ENCODE assay signal across 31 cellular contexts in genomic region chr12:130090564-130090963, GRCh38.
"Had no signal": no experiment of that assay in that cellular context is flagged by ENCODE, and none has a peak within 500 bp of the region (broad histone marks: within the 10 kb centered on the region; RNA-seq: fewer than 3 reads in every experiment).

No MANE protein-coding gene starts in this region.

- FAIRE-seq: colon had no signal

- H3K27me3 ChIP-seq: adrenal gland, body of pancreas had no signal

- ATAC-seq: activated CD4-positive, CD25-positive, alpha-beta regulatory T cell treated with anti-CD3 and anti-CD28 coated beads, Interleukin-2, amount 50 U/mL, for 24 hours; activated CD8-positive, alpha-beta T cell treated with anti-CD3 and anti-CD28 coated beads for 36 hours; activated naive CD8-positive, alpha-beta T cell treated with anti-CD3 and anti-CD28 coated beads, Interleukin-2, amount 50 U/mL, for 24 hours; body of pancreas; effector memory CD8-positive, alpha-beta T cell; gastroesophageal sphincter; heart right ventricle; T-helper 17 cell had no signal

- H3K27ac ChIP-seq: adrenal gland, body of pancreas, esophagus muscularis mucosa, gastroesophageal sphincter, heart right ventricle, WERI-Rb-1 had no signal

- H3K4me1 ChIP-seq: adrenal gland, body of pancreas, esophagus muscularis mucosa, gastroesophageal sphincter had no signal

- DNase-seq: activated B cell treated with CpG ODN at 0.5 μM for 24 hours; activated CD4-positive, alpha-beta T cell treated with anti-CD3 and anti-CD28 coated beads for 48 hours; activated CD4-positive, alpha-beta T cell treated with anti-CD3 and anti-CD28 coated beads, Interleukin-2, amount 50 U/mL, for 1 hour; activated CD4-positive, alpha-beta T cell treated with anti-CD3 and anti-CD28 coated beads, Interleukin-2, amount 50 U/mL, for 48 hours; activated CD8-positive, alpha-beta memory T cell treated with anti-CD3 and anti-CD28 coated beads for 24 hours; activated CD8-positive, alpha-beta T cell treated with anti-CD3 and anti-CD28 coated beads for 36 hours; activated effector memory CD4-positive, alpha-beta T cell treated with anti-CD3 and anti-CD28 coated beads, Interleukin-2, amount 50 U/mL, for 16 hours; activated naive CD4-positive, alpha-beta T cell treated with anti-CD3 and anti-CD28 coated beads for 36 hours; activated naive CD8-positive, alpha-beta T cell treated with anti-CD3 and anti-CD28 coated beads for 36 hours; activated naive CD8-positive, alpha-beta T cell treated with anti-CD3 and anti-CD28 coated beads, Interleukin-2, amount 50 U/mL, for 24 hours; activated T-cell treated with anti-CD3 and anti-CD28 coated beads, Interleukin-2, amount 50 U/mL, for 1 hour; activated T-cell treated with anti-CD3 and anti-CD28 coated beads, Interleukin-2, amount 50 U/mL, for 48 hours; adrenal gland; amygdala; aorta; body of pancreas; caudate nucleus; cortex of kidney; dermis blood vessel endothelial cell; effector CD4-positive, alpha-beta T cell; effector memory CD8-positive, alpha-beta T cell; erythroblast; foreskin melanocyte; heart right ventricle; T-helper 17 cell; T1000; WERI-Rb-1 had no signal
